Comparison of ENCODE assay signal across 1 cellular context in the genomic region with DNA sequence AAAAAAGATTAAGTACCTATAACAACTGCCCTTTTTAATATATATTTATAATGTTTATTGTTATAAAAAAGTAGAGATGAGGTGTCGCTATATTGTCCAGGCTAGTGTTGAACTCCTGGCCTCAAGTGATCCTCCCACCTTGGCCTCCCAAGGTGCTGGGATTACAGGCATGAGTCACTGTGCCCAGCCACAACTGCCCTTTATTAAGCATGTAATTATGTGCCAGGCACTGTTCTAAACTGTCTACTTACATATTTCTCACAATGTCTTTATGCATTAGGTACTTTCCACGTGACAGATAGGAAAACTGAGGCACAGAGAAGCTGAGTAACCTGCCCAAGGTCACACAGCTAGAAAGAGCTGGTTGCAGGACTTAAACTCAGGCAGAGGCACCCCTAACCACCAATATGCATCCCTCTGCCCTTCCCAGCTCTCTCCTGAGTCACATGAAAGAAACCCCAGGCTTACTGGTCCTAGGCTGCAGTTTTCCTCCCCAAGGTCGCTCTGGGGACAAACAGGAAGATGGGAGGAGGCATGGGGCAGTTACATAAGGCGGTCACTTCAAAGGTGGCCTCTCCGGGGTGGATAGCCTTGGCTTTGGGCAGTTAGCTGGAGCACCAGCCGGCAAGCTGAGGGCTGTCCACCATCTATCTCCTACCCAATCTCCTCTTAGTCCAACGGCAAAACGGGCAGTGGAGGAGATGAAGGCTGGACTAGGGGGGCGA.
TF ChIP-seq lines count a peak whose summit lies in the region.

No MANE protein-coding gene starts in this region.

TF ChIP-seq in HepG2, 621 proteins besides CTCF, POLR2A, EP300 and RAD21 (continued from another document and continues in another):
- TF ChIP-seq MAZ (IDR thresholded peaks at IDR 0.05; ENCODE audit: borderline replicate concordance, low read depth, low read length) (peak; percentile 35; the same call in 1 of the 2 replicates), MAZ (CRISPR knock-in tag; IDR thresholded peaks at IDR 0.05; ENCODE audit: low read depth) (peak; percentile 53; the same call in 1 of the 2 replicates), AHDC1 (CRISPR knock-in tag; IDR thresholded peaks at IDR 0.05; ENCODE audit: borderline replicate concordance) (peak; percentile 88; the same call in 1 of the 2 replicates), PHF5A (CRISPR knock-in tag; IDR thresholded peaks at IDR 0.05; ENCODE audit: low read depth, unreplicated experiment) (peak; percentile 73), SATB2 (CRISPR knock-in tag; IDR thresholded peaks at IDR 0.05) (no peak), POLR2AphosphoS2 (IDR thresholded peaks at IDR 0.05; ENCODE audit: low read depth, low read length) (no peak), ZNF766 (CRISPR knock-in tag; IDR thresholded peaks at IDR 0.05; ENCODE audit: borderline replicate concordance) (no peak; the same call in 1 of the 2 replicates), KLF16 (CRISPR knock-in tag; IDR thresholded peaks at IDR 0.05) (peak; percentile 25 to 88; a peak in 2 of 4 replicates), ZNF83 (CRISPR knock-in tag; IDR thresholded peaks at IDR 0.05; ENCODE audit: borderline replicate concordance) (no peak), BORCS8-MEF2B (CRISPR knock-in tag; IDR thresholded peaks at IDR 0.05) (no peak), ZNF646 (CRISPR knock-in tag; IDR thresholded peaks at IDR 0.05) (no peak), HOMEZ (CRISPR knock-in tag; IDR thresholded peaks at IDR 0.05; ENCODE audit: low read depth) (peak; percentile 93), ZNF768 (CRISPR knock-in tag; IDR thresholded peaks at IDR 0.05) (peak; percentile 96), TRIM24 (CRISPR knock-in tag; IDR thresholded peaks at IDR 0.05) (peak; percentile 22; the same call in 1 of the 2 replicates), KDM1A (CRISPR knock-in tag; IDR thresholded peaks at IDR 0.05) (peak; percentile 93), FOSL1 (CRISPR knock-in tag; IDR thresholded peaks at IDR 0.05; ENCODE audit: borderline replicate concordance) (no peak), FOXK2 (IDR thresholded peaks at IDR 0.05) (no peak), ZNF574 (CRISPR knock-in tag; IDR thresholded peaks at IDR 0.05) (peak; percentile 73; the same call in 1 of the 2 replicates), ZNF747 (CRISPR knock-in tag; IDR thresholded peaks at IDR 0.05; ENCODE audit: borderline replicate concordance) (peak; percentile 49; the same call in 1 of the 2 replicates), RORA (CRISPR knock-in tag; IDR thresholded peaks at IDR 0.05) (no peak), ZNF232 (CRISPR knock-in tag; IDR thresholded peaks at IDR 0.05; ENCODE audit: borderline replicate concordance) (no peak; the same call in 1 of the 2 replicates), ESRRA (CRISPR knock-in tag; IDR thresholded peaks at IDR 0.05; ENCODE audit: low read depth) (peak; percentile 95), EEA1 (CRISPR knock-in tag; IDR thresholded peaks at IDR 0.05; ENCODE audit: borderline replicate concordance) (no peak), PITX1 (CRISPR knock-in tag; IDR thresholded peaks at IDR 0.05) (peak; percentile 92), ZNF605 (CRISPR knock-in tag; IDR thresholded peaks at IDR 0.05) (peak; percentile 26; the same call in 1 of the 2 replicates), ZNF547 (CRISPR knock-in tag; IDR thresholded peaks at IDR 0.05) (no peak; the same call in 1 of the 2 replicates), BRF2 (CRISPR knock-in tag; IDR thresholded peaks at IDR 0.05) (no peak)
- TF ChIP-seq, protein P1, sequence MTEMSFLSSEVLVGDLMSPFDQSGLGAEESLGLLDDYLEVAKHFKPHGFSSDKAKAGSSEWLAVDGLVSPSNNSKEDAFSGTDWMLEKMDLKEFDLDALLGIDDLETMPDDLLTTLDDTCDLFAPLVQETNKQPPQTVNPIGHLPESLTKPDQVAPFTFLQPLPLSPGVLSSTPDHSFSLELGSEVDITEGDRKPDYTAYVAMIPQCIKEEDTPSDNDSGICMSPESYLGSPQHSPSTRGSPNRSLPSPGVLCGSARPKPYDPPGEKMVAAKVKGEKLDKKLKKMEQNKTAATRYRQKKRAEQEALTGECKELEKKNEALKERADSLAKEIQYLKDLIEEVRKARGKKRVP (CRISPR knock-in tag; IDR thresholded peaks at IDR 0.05): peak in 1 of 2 experiments; percentile 55; a peak in 1 of 4 replicates
- TF ChIP-seq, protein P2, sequence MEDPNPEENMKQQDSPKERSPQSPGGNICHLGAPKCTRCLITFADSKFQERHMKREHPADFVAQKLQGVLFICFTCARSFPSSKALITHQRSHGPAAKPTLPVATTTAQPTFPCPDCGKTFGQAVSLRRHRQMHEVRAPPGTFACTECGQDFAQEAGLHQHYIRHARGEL (CRISPR knock-in tag; IDR thresholded peaks at IDR 0.05): no peak
- TF ChIP-seq, protein P3, sequence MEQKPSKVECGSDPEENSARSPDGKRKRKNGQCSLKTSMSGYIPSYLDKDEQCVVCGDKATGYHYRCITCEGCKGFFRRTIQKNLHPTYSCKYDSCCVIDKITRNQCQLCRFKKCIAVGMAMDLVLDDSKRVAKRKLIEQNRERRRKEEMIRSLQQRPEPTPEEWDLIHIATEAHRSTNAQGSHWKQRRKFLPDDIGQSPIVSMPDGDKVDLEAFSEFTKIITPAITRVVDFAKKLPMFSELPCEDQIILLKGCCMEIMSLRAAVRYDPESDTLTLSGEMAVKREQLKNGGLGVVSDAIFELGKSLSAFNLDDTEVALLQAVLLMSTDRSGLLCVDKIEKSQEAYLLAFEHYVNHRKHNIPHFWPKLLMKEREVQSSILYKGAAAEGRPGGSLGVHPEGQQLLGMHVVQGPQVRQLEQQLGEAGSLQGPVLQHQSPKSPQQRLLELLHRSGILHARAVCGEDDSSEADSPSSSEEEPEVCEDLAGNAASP (CRISPR knock-in tag; IDR thresholded peaks at IDR 0.05; ENCODE audit: borderline replicate concordance): peak; percentile 98
